Comparison of ENCODE assay signal across 33 cellular contexts in genomic region chr20:25608774-25609173, GRCh38.
"Had no signal": no experiment of that assay in that cellular context is flagged by ENCODE, and none has a peak within 500 bp of the region (broad histone marks: within the 10 kb centered on the region; RNA-seq: fewer than 3 reads in every experiment).

No MANE protein-coding gene starts in this region.

- H3K27ac ChIP-seq: adrenal gland, body of pancreas, breast epithelium, cardiac muscle cell, coronary artery, dorsolateral prefrontal cortex, epithelial cell of prostate, esophagus squamous epithelium, gastroesophageal sphincter, WERI-Rb-1 had no signal

- ATAC-seq: activated CD4-positive, CD25-positive, alpha-beta regulatory T cell treated with anti-CD3 and anti-CD28 coated beads, Interleukin-2, amount 50 U/mL, for 24 hours; activated CD8-positive, alpha-beta T cell treated with anti-CD3 and anti-CD28 coated beads for 36 hours; activated naive CD8-positive, alpha-beta T cell treated with anti-CD3 and anti-CD28 coated beads, Interleukin-2, amount 50 U/mL, for 24 hours; activated T-cell treated with anti-CD3 and anti-CD28 coated beads, Interleukin-2, amount 50 U/mL, for 4 hours; body of pancreas; effector memory CD8-positive, alpha-beta T cell; gastroesophageal sphincter; T-helper 17 cell had no signal

- H3K4me3 ChIP-seq: adrenal gland, body of pancreas, breast epithelium, cardiac muscle cell, coronary artery, dorsolateral prefrontal cortex, esophagus squamous epithelium, gastroesophageal sphincter had no signal

- H3K9me3 ChIP-seq: adrenal gland, body of pancreas, breast epithelium, esophagus squamous epithelium, gastroesophageal sphincter had no signal

- H3K27me3 ChIP-seq: adrenal gland, body of pancreas, breast epithelium, cardiac muscle cell, dorsolateral prefrontal cortex, esophagus squamous epithelium, gastroesophageal sphincter had no signal

- H3K36me3 ChIP-seq: adrenal gland, breast epithelium, cardiac muscle cell had no signal

- H3K4me1 ChIP-seq: body of pancreas, breast epithelium, esophagus squamous epithelium, gastroesophageal sphincter had no signal

- DNase-seq: activated B cell treated with CpG ODN at 0.5 μM for 24 hours; activated CD4-positive, alpha-beta T cell treated with anti-CD3 and anti-CD28 coated beads for 48 hours; activated CD4-positive, alpha-beta T cell treated with anti-CD3 and anti-CD28 coated beads, Interleukin-2, amount 50 U/mL, for 1 hour; activated CD4-positive, alpha-beta T cell treated with anti-CD3 and anti-CD28 coated beads, Interleukin-2, amount 50 U/mL, for 48 hours; activated CD8-positive, alpha-beta memory T cell treated with anti-CD3 and anti-CD28 coated beads for 24 hours; activated CD8-positive, alpha-beta T cell treated with anti-CD3 and anti-CD28 coated beads for 36 hours; activated effector memory CD4-positive, alpha-beta T cell treated with anti-CD3 and anti-CD28 coated beads, Interleukin-2, amount 50 U/mL, for 16 hours; activated naive CD4-positive, alpha-beta T cell treated with anti-CD3 and anti-CD28 coated beads for 36 hours; activated naive CD8-positive, alpha-beta T cell treated with anti-CD3 and anti-CD28 coated beads for 36 hours; activated naive CD8-positive, alpha-beta T cell treated with anti-CD3 and anti-CD28 coated beads, Interleukin-2, amount 50 U/mL, for 24 hours; activated T-cell treated with anti-CD3 and anti-CD28 coated beads, Interleukin-2, amount 50 U/mL, for 4 hours; amygdala; aorta; body of pancreas; central memory CD4-positive, alpha-beta T cell; cerebellar nuclear complex; dorsolateral prefrontal cortex; effector CD4-positive, alpha-beta T cell; effector memory CD8-positive, alpha-beta T cell; esophagus squamous epithelium; foreskin melanocyte; head of caudate nucleus; hippocampal formation; T-helper 17 cell; T1000; WERI-Rb-1 had no signal
